In the genomic region with DNA sequence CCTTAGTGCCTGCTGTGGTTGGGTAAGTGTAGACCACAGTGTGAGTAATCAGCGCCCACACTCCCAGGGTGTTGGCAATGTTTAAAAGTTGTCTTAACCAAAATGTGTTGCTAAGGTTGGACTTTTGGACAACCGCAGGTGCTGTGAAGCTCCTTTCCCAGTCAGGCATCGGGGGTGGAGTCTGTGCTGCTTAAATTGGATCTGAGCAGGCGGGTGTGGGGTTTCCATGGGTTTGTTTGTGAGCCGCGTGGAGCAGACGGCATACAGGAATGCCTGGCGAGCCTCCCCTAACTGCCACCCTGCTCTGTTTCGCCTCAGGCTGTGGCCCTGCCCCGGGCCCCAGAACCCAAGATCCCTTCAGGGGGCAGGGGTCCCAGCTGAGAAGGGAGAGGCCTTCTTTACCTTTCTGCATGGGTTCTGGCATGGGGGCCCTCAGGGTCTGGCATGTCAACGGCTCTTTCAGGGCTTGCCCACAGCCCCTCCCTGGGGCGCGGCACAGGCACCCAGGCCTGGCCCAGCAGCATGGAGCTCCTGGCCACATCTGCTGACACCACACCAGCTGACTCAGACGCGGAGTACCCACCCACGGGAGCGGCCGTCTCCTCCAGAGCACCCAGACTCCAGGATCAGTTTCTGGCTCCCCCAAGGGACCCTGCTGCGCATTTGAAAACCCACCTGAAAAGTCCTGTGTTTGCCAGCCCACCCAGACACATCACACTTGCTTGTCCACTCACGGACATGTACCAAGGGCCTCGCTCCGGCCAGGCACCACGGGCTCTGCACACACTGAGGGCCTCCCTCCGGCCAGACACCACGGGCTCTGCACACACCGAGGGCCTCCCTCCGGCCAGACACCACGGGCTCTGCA, we compare ENCODE assay signal across 10 cellular contexts. TPM values are rescaled to one million over a fixed set of nuclear protein-coding genes. Genes with fewer than 3 reads are reported as not detected.
DNase-seq lines count a peak whose midpoint lies in the region; ATAC-seq, FAIRE-seq and TF ChIP-seq lines count a peak whose summit lies in the region.
"Had no signal": no experiment of that assay in that cellular context is flagged by ENCODE, and none has a peak within 500 bp of the region (broad histone marks: within the 10 kb centered on the region; RNA-seq: fewer than 3 reads in every experiment).

No MANE protein-coding gene starts in this region.

- peak overlapping the region in 1 of 2 experiments; percentile 30 for H3K23ac ChIP-seq in mesenchymal stem cell (ENCODE audit: low read length in 2 of 2)

- H2AFZ ChIP-seq in GM12878 (ENCODE audit: control insufficient read depth, low read depth, low read length), result no peak overlapping the region
- H2AFZ ChIP-seq in mesenchymal stem cell (ENCODE audit: low read depth, low read length), result no peak overlapping the region

- peak overlapping the region; percentile 59 for H2BK5ac ChIP-seq in mesenchymal stem cell (ENCODE audit: low read depth, low read length, poor library complexity, severe bottlenecking)

- no peak overlapping the region for H3K4me2 ChIP-seq in GM12878 (ENCODE audit: control insufficient read depth, insufficient read depth)
- no peak overlapping the region for H3K4me2 ChIP-seq in mesenchymal stem cell (ENCODE audit: low read length, poor library complexity, severe bottlenecking)

- TF ChIP-seq RAD21 in GM12878 (IDR thresholded peaks at IDR 0.05; ENCODE audit: insufficient read depth, low read depth, low read length), result no peak

- peak; percentile 40 to 46 for ATAC-seq in activated naive CD4-positive, alpha-beta T cell treated with anti-CD3 and anti-CD28 coated beads, Interleukin-2, amount 50 U/mL, for 72 hours
- peak; percentile 72 for ATAC-seq in GM12878
- ATAC-seq in GM19463 (IDR thresholded peaks at IDR 0.05; ENCODE audit: unreplicated experiment), result no peak
- no peak for ATAC-seq in stimulated activated naive B cell treated with anti-CD40 and anti-IgM and Interleukin-4, amounts not matched to agents 10 μg/mL and 1 μg/mL and 100 μg/mL, for 72 hours (replicated peaks)

- RAD21 ChIA-PET in GM12878 (lab: Charles Lee; ENCODE audit: unreplicated experiment), result no interaction called here

- H3K27me3 Mint-ChIP-seq in activated naive CD4-positive, alpha-beta T cell treated with anti-CD3 and anti-CD28 coated beads for 36 hours (ENCODE audit: low read depth), result peaks cover 24% of the 10 kb centered on the region
- peaks cover 13 to 14% of the 10 kb centered on the region in 2 donors for H3K27me3 Mint-ChIP-seq in stimulated activated naive B cell treated with anti-CD40 and anti-IgM and Interleukin-4, amounts not matched to agents 10 μg/mL and 1 μg/mL and 100 μg/mL, for 72 hours

- H3K9me3 Mint-ChIP-seq in activated naive CD4-positive, alpha-beta T cell treated with anti-CD3 and anti-CD28 coated beads, Interleukin-2, amount 50 U/mL, for 72 hours, result peaks cover 10 to 20% of the 10 kb centered on the region in 2 donors
- peaks cover 7% of the 10 kb centered on the region for H3K9me3 Mint-ChIP-seq in activated naive CD4-positive, alpha-beta T cell treated with anti-CD3 and anti-CD28 coated beads for 36 hours
- peaks cover 8 to 14% of the 10 kb centered on the region in 2 donors for H3K9me3 Mint-ChIP-seq in stimulated activated naive B cell treated with anti-CD40 and anti-IgM and Interleukin-4, amounts not matched to agents 10 μg/mL and 1 μg/mL and 100 μg/mL, for 72 hours

- FAIRE-seq in GM12878 (lab: Jason Lieb, UNC), result no peak

- H3K4me3 Mint-ChIP-seq in activated naive CD4-positive, alpha-beta T cell treated with anti-CD3 and anti-CD28 coated beads for 36 hours, result no peak overlapping the region
- H3K4me3 Mint-ChIP-seq in stimulated activated naive B cell treated with anti-CD40 and anti-IgM and Interleukin-4, amounts not matched to agents 10 μg/mL and 1 μg/mL and 100 μg/mL, for 72 hours, result no peak overlapping the region

- 45% methylated on average over 28 of the region's 28 CpGs for WGBS in GM12878 (ENCODE audit: insufficient coverage, insufficient replicate concordance, low lambda C conversion rate, missing lambda C conversion rate)
- WGBS in mesenchymal stem cell, result 89% methylated on average over 28 of the region's 28 CpGs

- H4K91ac ChIP-seq in mesenchymal stem cell (ENCODE audit: low read length), result peak overlapping the region; percentile 29

- CTCF ChIA-PET in activated naive CD4-positive, alpha-beta T cell treated with anti-CD3 and anti-CD28 coated beads for 36 hours (lab: Charles Lee), result no interaction called here
- CTCF ChIA-PET in GM12878 (lab: Yijun Ruan, JAX), result interaction anchor here (1.2 kb wide), 2 partner anchors 10 to 26 kb away, joined by 3 to 5 read pairs; no protein-coding TSS in a partner anchor

- no peak overlapping the region for H2BK15ac ChIP-seq in mesenchymal stem cell (ENCODE audit: low read depth, poor library complexity, severe bottlenecking)

- peak overlapping the region; percentile 76 for H4K8ac ChIP-seq in mesenchymal stem cell (ENCODE audit: low read length)

- H3K36me3 Mint-ChIP-seq in activated naive CD4-positive, alpha-beta T cell treated with anti-CD3 and anti-CD28 coated beads, Interleukin-2, amount 50 U/mL, for 72 hours, result peaks cover 16 to 31% of the 10 kb centered on the region in 2 donors
- peaks cover 5% of the 10 kb centered on the region for H3K36me3 Mint-ChIP-seq in activated naive CD4-positive, alpha-beta T cell treated with anti-CD3 and anti-CD28 coated beads for 36 hours (ENCODE audit: low read depth)
- H3K36me3 Mint-ChIP-seq in stimulated activated naive B cell treated with anti-CD40 and anti-IgM and Interleukin-4, amounts not matched to agents 10 μg/mL and 1 μg/mL and 100 μg/mL, for 72 hours, result peaks cover 9 to 21% of the 10 kb centered on the region in 2 donors

- H3K4me1 Mint-ChIP-seq in activated naive CD4-positive, alpha-beta T cell treated with anti-CD3 and anti-CD28 coated beads for 36 hours (ENCODE audit: low read depth), result no peaks in the 10 kb centered on the region
- H3K4me1 Mint-ChIP-seq in stimulated activated naive B cell treated with anti-CD40 and anti-IgM and Interleukin-4, amounts not matched to agents 10 μg/mL and 1 μg/mL and 100 μg/mL, for 72 hours, result peaks cover 7 to 8% of the 10 kb centered on the region in 2 donors

- no peak for DNase-seq in activated naive CD4-positive, alpha-beta T cell treated with anti-CD3 and anti-CD28 coated beads, Interleukin-2, amount 50 U/mL, for 72 hours (ENCODE audit: low spot score in 2 of 2)
- DNase-seq in activated naive CD4-positive, alpha-beta T cell treated with anti-CD3 and anti-CD28 coated beads for 36 hours, result no peak
- no peak for DNase-seq in GM12878 (ENCODE audit: low read depth, low spot score)
- DNase-seq in mesenchymal stem cell, result no peak
- no peak for DNase-seq in stimulated activated CD4-positive, alpha-beta T cell treated with anti-CD3 and anti-CD28 coated beads, Interleukin-2, amount 100 ng/mL, for 48 hours
- no peak for DNase-seq in stimulated activated CD4-positive, alpha-beta T cell treated with anti-CD3 and anti-CD28 coated beads, Interleukin-4, amount 100 ng/mL, for 4 hours
- no peak for DNase-seq in stimulated activated naive B cell treated with anti-CD40 and anti-IgM and Interleukin-4, amounts not matched to agents 10 μg/mL and 1 μg/mL and 100 μg/mL, for 72 hours
- DNase-seq: stimulated activated CD4-positive, alpha-beta T cell treated with anti-CD3 and anti-CD28 coated beads, Interleukin-1b, Interleukin-23, amount 100 ng/mL, for 48 hours had no signal

- H3K9me3 ChIP-seq in GM12878 (replicated peaks; ENCODE audit: control insufficient read depth, insufficient read depth, low read length) (peaks cover 15% of the 10 kb centered on the region), mesenchymal stem cell (ENCODE audit: control insufficient read depth, low read length) (peaks cover 23% of the 10 kb centered on the region)

- no peaks in the 10 kb centered on the region for H3K4me1 ChIP-seq in GM12878 (ENCODE audit: control insufficient read depth, insufficient read depth, low read length)
- peaks cover 46% of the 10 kb centered on the region for H3K4me1 ChIP-seq in mesenchymal stem cell (ENCODE audit: control insufficient read depth, insufficient read depth, low read depth, low read length)

- no peak overlapping the region for H3K27ac Mint-ChIP-seq in activated naive CD4-positive, alpha-beta T cell treated with anti-CD3 and anti-CD28 coated beads, Interleukin-2, amount 50 U/mL, for 72 hours
- no peak overlapping the region for H3K27ac Mint-ChIP-seq in activated naive CD4-positive, alpha-beta T cell treated with anti-CD3 and anti-CD28 coated beads for 36 hours
- no peak overlapping the region for H3K27ac Mint-ChIP-seq in stimulated activated naive B cell treated with anti-CD40 and anti-IgM and Interleukin-4, amounts not matched to agents 10 μg/mL and 1 μg/mL and 100 μg/mL, for 72 hours

- H3K79me1 ChIP-seq in mesenchymal stem cell (replicated peaks; ENCODE audit: low read length, poor library complexity, severe bottlenecking), result no peaks in the 10 kb centered on the region

- no TSS peak for BruUV-seq in GM12878 (replicated peaks; lab: Mats Ljungman, UMichigan)

- in situ Hi-C loops in GM12878 (cut with MboI), result no loop called here

- H2BK12ac ChIP-seq in mesenchymal stem cell (ENCODE audit: low read length in 2 of 2), result peak overlapping the region; percentile 75 to 83

- H3K9ac ChIP-seq in GM12878 (ENCODE audit: control insufficient read depth, insufficient read depth, low read length) (no peak overlapping the region), mesenchymal stem cell (ENCODE audit: low read length) (no peak overlapping the region)

- TF ChIP-seq POLR2A in GM12878 (IDR thresholded peaks at IDR 0.05; ENCODE audit: low read depth, low read length), result no peak

- no peaks in the 10 kb centered on the region for H3K36me3 ChIP-seq in GM12878 (ENCODE audit: control insufficient read depth in 2 of 2, insufficient read depth in 2 of 2, low read length in 1 of 2)
- H3K36me3 ChIP-seq in mesenchymal stem cell (ENCODE audit: control insufficient read depth in 1 of 2, insufficient read depth in 2 of 2, low read depth in 1 of 2, low read length in 2 of 2), result peaks cover 0 to 16% of the 10 kb centered on the region in 2 experiments

- H3K27me3 ChIP-seq in GM12878 (replicated peaks in 1 of 2; ENCODE audit: control insufficient read depth in 2 of 2, insufficient read depth in 2 of 2, low read length in 1 of 2) (no peaks in the 10 kb centered on the region; a peak in 1 of 4 replicates), mesenchymal stem cell (ENCODE audit: control insufficient read depth in 1 of 2, insufficient read depth in 1 of 2, low read length in 2 of 2) (peaks cover 0 to 3% of the 10 kb centered on the region in 2 experiments)

- no peaks in the 10 kb centered on the region for H4K20me1 ChIP-seq in GM12878 (ENCODE audit: control insufficient read depth, insufficient read depth)

- no peak for TF ChIP-seq EP300 in GM12878 (IDR thresholded peaks at IDR 0.05; ENCODE audit: borderline replicate concordance in 1 of 2, control insufficient read depth in 1 of 2, low read depth in 2 of 2, low read length in 2 of 2)

- H3K14ac ChIP-seq in mesenchymal stem cell (ENCODE audit: low read length in 2 of 2), result peak overlapping the region in 1 of 2 experiments; percentile 66

- H3K27ac ChIP-seq in GM12878 (ENCODE audit: control insufficient read depth, insufficient read depth), result no peak overlapping the region
- H3K27ac ChIP-seq in mesenchymal stem cell (ENCODE audit: low read length, poor library complexity, severe bottlenecking), result no peak overlapping the region
- H3K27ac ChIP-seq: dorsolateral prefrontal cortex had no signal

- H2AK5ac ChIP-seq in mesenchymal stem cell (ENCODE audit: low read length, severe bottlenecking), result peak overlapping the region; percentile 44

- TF ChIP-seq CTCF in GM12878 (IDR thresholded peaks at IDR 0.05 in 2 of 3, conservative IDR thresholded peaks at IDR 0.05 in 1 of 3; ENCODE audit: control insufficient read depth in 2 of 3, extremely low read depth in 1 of 3, insufficient read depth in 1 of 3, low read depth in 3 of 3, low read length in 3 of 3), result no peak

- peak overlapping the region; percentile 35 to 68 for H3K4ac ChIP-seq in mesenchymal stem cell (ENCODE audit: low read depth in 1 of 2, low read length in 2 of 2)

- H2BK120ac ChIP-seq in mesenchymal stem cell (ENCODE audit: low read depth, low read length), result peak overlapping the region; percentile 42

- no peaks in the 10 kb centered on the region for H3K79me2 ChIP-seq in GM12878 (ENCODE audit: control insufficient read depth, insufficient read depth, low read length)

- intact Hi-C loops in activated naive CD4-positive, alpha-beta T cell treated with anti-CD3 and anti-CD28 coated beads for 36 hours (cut with micrococcal nuclease), result no loop called here
- intact Hi-C loops in GM12878 (cut with micrococcal nuclease; ENCODE audit: unreplicated experiment), result no loop called here

- H3K18ac ChIP-seq in mesenchymal stem cell (ENCODE audit: low read depth in 1 of 2, low read length in 2 of 2), result peak overlapping the region; percentile 25 to 45

- no peak overlapping the region for H3K4me3 ChIP-seq in GM12878
- H3K4me3 ChIP-seq in mesenchymal stem cell (ENCODE audit: insufficient read depth in 1 of 2, low read depth in 1 of 2, low read length in 2 of 2), result no peak overlapping the region
- H3K4me3 ChIP-seq: dorsolateral prefrontal cortex had no signal

- POLR2A ChIA-PET in GM12878 (lab: Charles Lee), result interaction anchor here (0.5 kb wide), 1 partner anchor 169 kb away, joined by 3 read pairs; a partner anchor contains a TSS

- SMC1A ChIA-PET in GM12878 (lab: Charles Lee; ENCODE audit: uncharacterized antibody, unreplicated experiment), result interaction anchor here (0.6 kb wide), 1 partner anchor 37 kb away, joined by 3 read pairs; no protein-coding TSS in a partner anchor

RNA-seq across cellular contexts. Expression of a gene that starts 5.1 kb away (rescaled TPM):
- 10 to 100 TPM in 1 of 2 donors, 1 to 10 TPM in 1; 7.0 to 17.4 TPM for total RNA-seq in activated naive CD4-positive, alpha-beta T cell treated with anti-CD3 and anti-CD28 coated beads, Interleukin-2, amount 50 U/mL, for 72 hours
- total RNA-seq in activated naive CD4-positive, alpha-beta T cell treated with anti-CD3 and anti-CD28 coated beads for 36 hours, result 1 to 10 TPM; 4.8 to 5.5 TPM
- total RNA-seq in GM12878 (2013; cell fraction: nucleolus; rRNA removed), result 71.0 and 75.2 TPM in 2 replicates
- total RNA-seq in GM12878 (2014; rRNA removed) (8.7 and 10.4 TPM in 2 replicates), GM12878 (2014; rRNA removed; fragmentation: Illumina TruSeq; extraction: Trizol) (6.9 and 9.1 TPM in 2 replicates), GM12878 (2021) (9.3 and 10.2 TPM in 2 replicates)
- 3.6 TPM for polyA plus RNA-seq in GM12878 (2011; ENCODE audit: low read depth)
- polyA plus RNA-seq in GM12878 (2011; rRNA removed) (6.7 and 7.5 TPM in 2 replicates), GM12878 (2014; fragmentation: Illumina TruSeq; extraction: Trizol) (2.6 and 5.1 TPM in 2 replicates), GM12878 (2014; fragmentation: Nextera tagmentation; extraction: Ambion mirVana) (1 to 10 TPM; 1.1 to 1.6 TPM), GM12878 (2014; rRNA removed) (10.1 and 11.2 TPM in 2 replicates), GM12878 (2016; fragmentation: Nextera tagmentation; extraction: Ambion mirVana) (1 to 10 TPM; 7.1 to 9.6 TPM)
- polyA plus RNA-seq in GM12878 (2011; cell fraction: cytosol; rRNA removed), result 7.6 and 10.1 TPM in 2 replicates
- polyA plus RNA-seq in GM12878 (2011; cell fraction: nucleus; rRNA removed), result 36.0 and 37.7 TPM in 2 replicates
- polyA plus RNA-seq in GM12878 (2012), result 11.7 and 12.2 TPM in 2 replicates
- 2.0 and 6.5 TPM in 2 replicates for polyA minus RNA-seq in GM12878 (2011; rRNA and poly(A)+ RNA removed)
- 3.3 and 4.9 TPM in 2 replicates for polyA minus RNA-seq in GM12878 (2011; cell fraction: cytosol; rRNA and poly(A)+ RNA removed)
- 13.2 and 17.9 TPM in 2 replicates for polyA minus RNA-seq in GM12878 (2011; cell fraction: nucleus; rRNA and poly(A)+ RNA removed)
- polyA plus RNA-seq in mesenchymal stem cell (2013, experiment 1 of 2), result 3,023 TPM
- polyA plus RNA-seq in mesenchymal stem cell (2013, experiment 2 of 2), result 3,062 TPM

Comparison
In these comparisons a context has a peak if more than half of its experiments do, and no peak if none do; other contexts are left out.
1. ATAC-seq: peak in activated naive CD4-positive, alpha-beta T cell treated with anti-CD3 and anti-CD28 coated beads, Interleukin-2, amount 50 U/mL, for 72 hours (2 of 2) and GM12878 (single experiment); none in GM19463 (single experiment) and stimulated activated naive B cell treated with anti-CD40 and anti-IgM and Interleukin-4, amounts not matched to agents 10 μg/mL and 1 μg/mL and 100 μg/mL, for 72 hours (0 of 2).